In genomic region chr11:64772318-64773018, GRCh38 we compare ENCODE assay signal across 9 cellular contexts. TPM values are rescaled to one million over a fixed set of nuclear protein-coding genes. Genes with fewer than 3 reads are reported as not detected.
A peak's percentile ranks its signal among the peaks of the same experiment; 100 is the strongest.
DNase-seq lines count a peak whose midpoint lies in the region; TF ChIP-seq lines count a peak whose summit lies in the region.
"Had no signal": no experiment of that assay in that cellular context is flagged by ENCODE, and none has a peak within 500 bp of the region (broad histone marks: within the 10 kb centered on the region; RNA-seq: fewer than 3 reads in every experiment).

No MANE protein-coding gene starts in this region.

- H3K4me3 ChIP-seq in GM08714 (ENCODE audit: low read length) (peak overlapping the region; percentile 49; the same call in 1 of the 2 replicates), HL-60 (replicated peaks; ENCODE audit: insufficient read depth, low read length) (no peak overlapping the region), mesendoderm (ENCODE audit: low read length) (no peak overlapping the region)

- H3K27ac ChIP-seq in HL-60 (replicated peaks) (peak overlapping the region; percentile 46), mesendoderm (ENCODE audit: low read depth, low read length) (no peak overlapping the region)

- peaks cover 33% of the 10 kb centered on the region for H3K36me3 Mint-ChIP-seq in activated naive CD8-positive, alpha-beta T cell
- peaks cover 99% of the 10 kb centered on the region for H3K36me3 Mint-ChIP-seq in nephron progenitor cell (ENCODE audit: low read depth)

- no peak overlapping the region for H4K5ac ChIP-seq in mesendoderm (ENCODE audit: low read length)

- H3K9ac ChIP-seq in mesendoderm (ENCODE audit: low read length) = no peak overlapping the region

- no peak overlapping the region for H2BK15ac ChIP-seq in mesendoderm (replicated peaks; ENCODE audit: low read depth)

- no peak overlapping the region for H3K4me2 ChIP-seq in mesendoderm (ENCODE audit: low read length)

- no peak overlapping the region for H3K56ac ChIP-seq in mesendoderm (ENCODE audit: low read length)

- peak overlapping the region; percentile 78 for H3K4me3 Mint-ChIP-seq in activated naive CD8-positive, alpha-beta T cell
- no peak overlapping the region for H3K4me3 Mint-ChIP-seq in nephron progenitor cell

- H3K4ac ChIP-seq in mesendoderm (ENCODE audit: low read depth, low read length) = no peak overlapping the region

- WGBS in mesendoderm (ENCODE audit: extremely low coverage, insufficient coverage, low lambda C conversion rate) = no CpG with 5 or more reads among the region's 3 CpGs

- no peak overlapping the region for H4K8ac ChIP-seq in mesendoderm (ENCODE audit: low read depth, low read length)

- peaks cover 20% of the 10 kb centered on the region for H3K79me1 ChIP-seq in mesendoderm (ENCODE audit: low read length)

- H2BK5ac ChIP-seq in mesendoderm (ENCODE audit: low read length) = no peak overlapping the region

- H3K36me3 ChIP-seq in mesendoderm (ENCODE audit: control insufficient read depth, insufficient read depth, low read length) = peaks cover 53% of the 10 kb centered on the region

- DNase-seq in HL-60 (ENCODE audit: low read depth in 1 of 2, low spot score in 1 of 2) (peak in 1 of 2 experiments; percentile 48), nephron progenitor cell (no peak), medulla oblongata (ENCODE audit: extremely low spot score) (no peak), mesendoderm (no peak), LoVo (ENCODE audit: low spot score) (no peak)
- no peak for DNase-seq in stimulated activated CD4-positive, alpha-beta T cell treated with anti-CD3 and anti-CD28 coated beads, Interleukin-4, amount 100 ng/mL, for 4 hours
- DNase-seq: NCI-H82 had no signal

- no peaks in the 10 kb centered on the region for H3K27me3 Mint-ChIP-seq in activated naive CD8-positive, alpha-beta T cell
- H3K27me3 Mint-ChIP-seq in nephron progenitor cell (ENCODE audit: low read depth, poor library complexity) = no peaks in the 10 kb centered on the region

- H3K18ac ChIP-seq in mesendoderm (ENCODE audit: low read length) = no peak overlapping the region

- H3K4me1 ChIP-seq in mesendoderm (ENCODE audit: control insufficient read depth, low read depth, low read length) = no peaks in the 10 kb centered on the region

- no peak overlapping the region for H3K23ac ChIP-seq in mesendoderm (ENCODE audit: low read length)

- peaks cover 92% of the 10 kb centered on the region for H3K4me1 Mint-ChIP-seq in activated naive CD8-positive, alpha-beta T cell (ENCODE audit: low read depth)
- H3K4me1 Mint-ChIP-seq in nephron progenitor cell = peaks cover 75% of the 10 kb centered on the region

- peaks cover 49% of the 10 kb centered on the region for H3K79me2 ChIP-seq in mesendoderm (ENCODE audit: control insufficient read depth, insufficient read depth, low read length)

- H3K27ac Mint-ChIP-seq in activated naive CD8-positive, alpha-beta T cell = peak overlapping the region; percentile 83
- peak overlapping the region; percentile 60 for H3K27ac Mint-ChIP-seq in nephron progenitor cell

- TF ChIP-seq CTCF in HL-60 (IDR thresholded peaks at IDR 0.05; ENCODE audit: insufficient read depth, low read length) = no peak
- no peak for TF ChIP-seq CTCF in nephron progenitor cell (IDR thresholded peaks at IDR 0.05)

- H2BK120ac ChIP-seq in mesendoderm (ENCODE audit: low read depth, low read length) = no peak overlapping the region

- no peak overlapping the region for H2AK5ac ChIP-seq in mesendoderm (ENCODE audit: low read length)

- no peaks in the 10 kb centered on the region for H3K9me3 Mint-ChIP-seq in activated naive CD8-positive, alpha-beta T cell (ENCODE audit: low read depth)
- no peaks in the 10 kb centered on the region for H3K9me3 Mint-ChIP-seq in nephron progenitor cell

- H3K27me3 ChIP-seq in HL-60 (ENCODE audit: insufficient read depth, poor library complexity, severe bottlenecking) (no peaks in the 10 kb centered on the region), mesendoderm (ENCODE audit: insufficient read depth, low read length, poor library complexity) (no peaks in the 10 kb centered on the region)

RNA-seq across cellular contexts. Expression of gene SF1, which starts 5.9 kb away (rescaled TPM):
- polyA plus RNA-seq in mesendoderm (2013, experiment 1 of 2) = 268 TPM
- 265 TPM for polyA plus RNA-seq in mesendoderm (2013, experiment 2 of 2)

RNA-seq across cellular contexts. Expression of gene PYGM, which starts 12.7 kb away (rescaled TPM):
- 0.62 TPM for polyA plus RNA-seq in mesendoderm (2013, experiment 1 of 2)
- polyA plus RNA-seq in mesendoderm (2013, experiment 2 of 2) = 0.69 TPM

RNA-seq across cellular contexts. Expression of gene RASGRP2, which starts 28.5 kb away (rescaled TPM):
- 1.0 TPM for polyA plus RNA-seq in mesendoderm (2013, experiment 1 of 2)
- polyA plus RNA-seq in mesendoderm (2013, experiment 2 of 2) = 1.3 TPM

RNA-seq across cellular contexts. Expression of gene MAP4K2, which starts 30.5 kb away (rescaled TPM):
- 10.2 TPM for polyA plus RNA-seq in mesendoderm (2013, experiment 1 of 2)
- 10.2 TPM for polyA plus RNA-seq in mesendoderm (2013, experiment 2 of 2)

RNA-seq across cellular contexts. Expression of gene MEN1, which starts 37.9 kb away (rescaled TPM):
- 46.1 TPM for polyA plus RNA-seq in mesendoderm (2013, experiment 1 of 2)
- polyA plus RNA-seq in mesendoderm (2013, experiment 2 of 2) = 44.6 TPM
